In the genomic region with DNA sequence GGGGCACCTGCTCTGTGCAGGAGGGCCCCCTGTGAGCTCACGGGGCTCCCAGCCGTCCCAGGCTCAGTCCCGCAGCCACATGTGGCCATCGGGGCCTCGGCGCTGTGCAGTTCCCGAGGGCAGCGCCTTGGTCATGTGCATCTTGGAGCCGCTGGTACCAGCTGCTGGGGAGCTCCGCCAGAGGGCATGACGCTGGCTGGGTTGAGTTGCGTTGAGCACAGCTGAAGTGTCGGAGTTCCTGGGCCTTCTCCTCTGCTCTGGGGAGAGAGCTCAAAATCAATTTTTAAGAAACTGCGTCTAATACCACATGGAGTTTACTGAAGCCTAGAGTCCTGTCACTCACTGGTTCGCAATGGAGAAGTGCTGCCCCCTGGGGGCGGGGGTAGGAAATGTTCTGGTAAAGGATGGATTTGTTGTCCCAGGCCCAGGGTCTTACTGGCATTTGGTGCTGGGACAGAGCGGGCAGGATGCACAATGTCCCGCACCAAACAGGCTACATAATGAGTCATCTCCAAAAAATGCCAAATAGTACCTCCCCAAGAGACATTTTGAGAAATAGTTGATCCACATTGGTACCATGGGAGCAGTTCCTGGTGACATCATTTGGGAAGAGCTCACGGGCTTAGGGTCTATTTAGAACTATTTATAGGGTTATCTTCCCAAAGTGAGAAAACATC, we compare ENCODE assay signal across 7 cellular contexts. TPM values are rescaled to one million over a fixed set of nuclear protein-coding genes. Genes with fewer than 3 reads are reported as not detected.
DNase-seq lines count a peak whose midpoint lies in the region; ATAC-seq and TF ChIP-seq lines count a peak whose summit lies in the region.

No MANE protein-coding gene starts in this region.

- H3K4me3 Mint-ChIP-seq in activated naive CD8-positive, alpha-beta T cell treated with anti-CD3 and anti-CD28 coated beads for 36 hours, result no peak overlapping the region

- H3K27me3 ChIP-seq in heart right ventricle, result no peaks in the 10 kb centered on the region

- H3K36me3 Mint-ChIP-seq in activated naive CD8-positive, alpha-beta T cell treated with anti-CD3 and anti-CD28 coated beads for 36 hours, result no peaks in the 10 kb centered on the region

- TF ChIP-seq CTCF in GM12874 (IDR thresholded peaks at IDR 0.05; ENCODE audit: insufficient read depth, low read depth, low read length), result peak; percentile 66
- peak; percentile 54 to 85 (median 76) for TF ChIP-seq CTCF in heart right ventricle (IDR thresholded peaks at IDR 0.05)

- no peaks in the 10 kb centered on the region for H3K27me3 Mint-ChIP-seq in activated naive CD8-positive, alpha-beta T cell treated with anti-CD3 and anti-CD28 coated beads for 36 hours

- no peaks in the 10 kb centered on the region for H3K9me3 Mint-ChIP-seq in activated naive CD8-positive, alpha-beta T cell treated with anti-CD3 and anti-CD28 coated beads for 36 hours

- peak overlapping the region in 5 of 10 donors; percentile 3 to 74 (median 53) for H3K27ac ChIP-seq in heart right ventricle

- H3K9me3 ChIP-seq in heart right ventricle, result no peaks in the 10 kb centered on the region

- intact Hi-C loops in heart right ventricle (cut with DNase I), result loop anchor here (1.0 to 10.0 kb wide), 8 partner anchors 103 to 748 kb away; a partner anchor contains a TSS

- no peak overlapping the region for H3K27ac Mint-ChIP-seq in activated naive CD8-positive, alpha-beta T cell treated with anti-CD3 and anti-CD28 coated beads for 36 hours

- H3K4me1 Mint-ChIP-seq in activated naive CD8-positive, alpha-beta T cell treated with anti-CD3 and anti-CD28 coated beads for 36 hours, result peaks cover 16% of the 10 kb centered on the region

- no peak overlapping the region for H3K4me3 ChIP-seq in heart right ventricle

- peak; percentile 50 for DNase-seq in M059J (ENCODE audit: low read depth)
- peak; percentile 84 for DNase-seq in SK-MEL-5 (ENCODE audit: low read depth, low spot score)
- peak; percentile 66 for DNase-seq in activated naive CD8-positive, alpha-beta T cell treated with anti-CD3 and anti-CD28 coated beads for 36 hours
- peak; percentile 52 to 71 for DNase-seq in heart right ventricle
- DNase-seq in putamen (ENCODE audit: low spot score), result peak; percentile 53

- no peaks in the 10 kb centered on the region for H3K36me3 ChIP-seq in heart right ventricle

- WGBS in heart right ventricle, 2 donors, result 59% methylated on average over 19 of the region's 19 CpGs

- peaks cover 0 to 20% (median 6%) of the 10 kb centered on the region in 9 donors for H3K4me1 ChIP-seq in heart right ventricle

- peak; percentile 35 to 74 (median 58) for ATAC-seq in heart right ventricle
- no peak for ATAC-seq in HG02981 (IDR thresholded peaks at IDR 0.05; ENCODE audit: unreplicated experiment)

- in situ Hi-C loops in SK-MEL-5 (cut with HindIII; ENCODE audit: low pct_unique_long_range_greater_than_20kb, low sequenced_read_pairs), result no loop called here

RNA-seq across cellular contexts. Expression of a gene that starts 48.8 kb away (rescaled TPM):
- total RNA-seq in M059J (2014; rRNA removed; shearing (Covaris generic)), result 0.12 and 0.39 TPM in 2 replicates
- 57.6 and 72.2 TPM in 2 replicates for total RNA-seq in SK-MEL-5 (2014; rRNA removed; shearing (Covaris generic))
- 73.8 and 91.7 TPM in 2 replicates for polyA plus RNA-seq in SK-MEL-5 (2015; cell fraction: cytosol; rRNA removed)
- 61.7 and 64.1 TPM in 2 replicates for polyA plus RNA-seq in SK-MEL-5 (2015; cell fraction: nucleus; rRNA removed)
- 1 to 10 TPM in 1 of 2 experiments, under 1 TPM in 1; 0.52 to 1.0 TPM for total RNA-seq in activated naive CD8-positive, alpha-beta T cell treated with anti-CD3 and anti-CD28 coated beads for 36 hours
- 10 to 100 TPM in 2 of 10 donors, 1 to 10 TPM in 8; 5.2 to 15.6 (median 8.0) TPM for total RNA-seq in heart right ventricle
- 1 to 10 TPM; 1.2 to 6.0 TPM for polyA plus RNA-seq in heart right ventricle
